Comparison of ENCODE assay signal across 15 cellular contexts in the genomic region with DNA sequence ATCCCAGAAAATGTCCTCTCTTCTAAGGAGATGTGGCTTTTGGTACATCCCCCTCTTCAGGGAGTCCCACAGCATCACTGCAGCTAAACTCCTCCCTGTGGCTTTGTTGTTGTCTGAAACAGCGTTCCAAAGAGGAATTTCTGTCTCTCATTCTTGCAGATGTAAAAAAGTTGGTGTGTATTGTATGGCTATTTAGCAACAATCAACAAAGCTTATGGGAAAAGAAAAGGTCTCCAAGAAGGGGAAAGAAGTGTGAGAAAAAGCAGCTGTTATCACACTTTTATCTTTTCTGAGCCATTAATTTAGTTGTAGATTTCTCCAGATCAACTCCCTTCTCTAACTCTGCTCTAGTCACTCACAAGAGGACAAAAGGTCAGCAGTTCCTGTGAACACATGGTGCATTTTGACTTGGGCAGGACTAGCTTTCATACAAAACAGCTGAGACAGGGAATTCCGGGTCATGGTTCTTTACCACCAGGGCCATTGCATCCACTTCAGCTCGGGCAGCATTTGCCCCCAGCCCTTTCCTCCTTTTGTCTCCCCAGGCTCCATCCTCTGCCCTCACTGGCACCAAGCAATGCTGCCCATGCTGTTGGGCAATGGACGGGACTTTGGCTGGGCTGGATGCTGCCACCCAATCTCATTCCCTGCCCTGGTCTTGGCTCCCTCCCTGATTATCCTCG.
DNase-seq lines count a peak whose midpoint lies in the region; ATAC-seq and TF ChIP-seq lines count a peak whose summit lies in the region.
"Had no signal": no experiment of that assay in that cellular context is flagged by ENCODE, and none has a peak within 500 bp of the region (broad histone marks: within the 10 kb centered on the region; RNA-seq: fewer than 3 reads in every experiment).

No MANE protein-coding gene starts in this region.

- H3K27ac ChIP-seq in Peyer's patch (peak overlapping the region in 3 of 4 donors; percentile 25 to 53 (median 39)), testis (peak overlapping the region; percentile 56 to 62)

- intact Hi-C loops in testis (cut with DNase I; ENCODE audit: low total_unique reads), result no loop called here

- H3K4me3 Mint-ChIP-seq in mesothelial cell of epicardium, result no peak overlapping the region
- no peak overlapping the region for H3K4me3 Mint-ChIP-seq in activated naive CD8-positive, alpha-beta T cell treated with anti-CD3 and anti-CD28 coated beads, Interleukin-2, amount 50 U/mL, for 24 hours
- H3K4me3 Mint-ChIP-seq: activated T-helper 17 cell treated with anti-CD3 and anti-CD28 coated beads, Interleukin-2, amount 50 U/mL, for 72 hours; CD8-positive, alpha-beta memory T cell; natural killer cell treated with Interleukin-12 subunit alpha and Interleukin-12 subunit beta and Interleukin-15 and Interleukin-18, amount 100 ng/mL, for 72 hours had no signal

- peak overlapping the region; percentile 5 for H3K27ac Mint-ChIP-seq in mesothelial cell of epicardium
- no peak overlapping the region for H3K27ac Mint-ChIP-seq in activated naive CD8-positive, alpha-beta T cell treated with anti-CD3 and anti-CD28 coated beads, Interleukin-2, amount 50 U/mL, for 24 hours
- H3K27ac Mint-ChIP-seq: activated T-helper 17 cell treated with anti-CD3 and anti-CD28 coated beads, Interleukin-2, amount 50 U/mL, for 72 hours; CD8-positive, alpha-beta memory T cell; natural killer cell treated with Interleukin-12 subunit alpha and Interleukin-12 subunit beta and Interleukin-15 and Interleukin-18, amount 100 ng/mL, for 72 hours had no signal

- peaks cover 2% of the 10 kb centered on the region for H3K4me1 Mint-ChIP-seq in mesothelial cell of epicardium
- H3K4me1 Mint-ChIP-seq in activated naive CD8-positive, alpha-beta T cell treated with anti-CD3 and anti-CD28 coated beads, Interleukin-2, amount 50 U/mL, for 24 hours, result peaks cover 7% of the 10 kb centered on the region

- peaks cover 6% of the 10 kb centered on the region for H3K9me3 Mint-ChIP-seq in mesothelial cell of epicardium
- H3K9me3 Mint-ChIP-seq in activated naive CD8-positive, alpha-beta T cell treated with anti-CD3 and anti-CD28 coated beads, Interleukin-2, amount 50 U/mL, for 24 hours, result peaks cover 21% of the 10 kb centered on the region

- DNase-seq in Peyer's patch (no peak), epidermal melanocyte (ENCODE audit: insufficient read length, low spot score) (peak; percentile 23), mesothelial cell of epicardium (ENCODE audit: low spot score in 2 of 2, unreplicated experiment in 2 of 2) (no peak), testis (peak; percentile 48), activated gamma-delta T cell (lab: John Stamatoyannopoulos, UW) (no peak), DMS53 (lab: John Stamatoyannopoulos, UW) (no peak), germinal center (ENCODE audit: low spot score) (no peak)
- no peak for DNase-seq in activated naive CD8-positive, alpha-beta T cell treated with anti-CD3 and anti-CD28 coated beads, Interleukin-2, amount 50 U/mL, for 24 hours
- DNase-seq: activated CD4-positive, CD25-positive, alpha-beta regulatory T cell; CD8-positive, alpha-beta memory T cell; MV-4-11; NCI-H510A treated with DMSO at 0.1 percent for 48 hours had no signal

- no peaks in the 10 kb centered on the region for H3K36me3 Mint-ChIP-seq in mesothelial cell of epicardium
- peaks cover 2% of the 10 kb centered on the region for H3K36me3 Mint-ChIP-seq in activated naive CD8-positive, alpha-beta T cell treated with anti-CD3 and anti-CD28 coated beads, Interleukin-2, amount 50 U/mL, for 24 hours (ENCODE audit: low read depth)

- WGBS in testis, 2 donors, result 54% methylated on average over 4 to 5 of the region's 5 CpGs

- H3K27me3 Mint-ChIP-seq in mesothelial cell of epicardium (ENCODE audit: low read depth), result no peaks in the 10 kb centered on the region
- H3K27me3 Mint-ChIP-seq in activated naive CD8-positive, alpha-beta T cell treated with anti-CD3 and anti-CD28 coated beads, Interleukin-2, amount 50 U/mL, for 24 hours, result peaks cover 4% of the 10 kb centered on the region

- TF ChIP-seq CTCF in Peyer's patch (IDR thresholded peaks at IDR 0.05) (no peak), mesothelial cell of epicardium (IDR thresholded peaks at IDR 0.05; ENCODE audit: unreplicated experiment) (no peak), testis (IDR thresholded peaks at IDR 0.05) (no peak)

- H3K27me3 ChIP-seq in Peyer's patch (no peaks in the 10 kb centered on the region), testis (no peaks in the 10 kb centered on the region)

- H3K9me3 ChIP-seq in Peyer's patch (no peaks in the 10 kb centered on the region), testis (no peaks in the 10 kb centered on the region)

- no peak overlapping the region for H3K4me3 ChIP-seq in Peyer's patch
- no peak overlapping the region for H3K4me3 ChIP-seq in testis
- H3K4me3 ChIP-seq: GM12878 had no signal

- H3K4me1 ChIP-seq in Peyer's patch (no peaks in the 10 kb centered on the region), testis (peaks cover 5% of the 10 kb centered on the region)

- no peak for ATAC-seq in activated naive CD8-positive, alpha-beta T cell treated with anti-CD3 and anti-CD28 coated beads, Interleukin-2, amount 50 U/mL, for 24 hours
- ATAC-seq: activated T-helper 17 cell treated with anti-CD3 and anti-CD28 coated beads, Interleukin-2, amount 50 U/mL, for 72 hours; GM12878; natural killer cell treated with Interleukin-12 subunit alpha and Interleukin-12 subunit beta and Interleukin-15 and Interleukin-18, amount 100 ng/mL, for 72 hours had no signal

- no peaks in the 10 kb centered on the region for H3K36me3 ChIP-seq in Peyer's patch
- no peaks in the 10 kb centered on the region for H3K36me3 ChIP-seq in testis (ENCODE audit: low read depth, missing control alignments)

- TF ChIP-seq POLR2A in Peyer's patch (IDR thresholded peaks at IDR 0.05), result no peak
- no peak for TF ChIP-seq POLR2A in testis (IDR thresholded peaks at IDR 0.05)

Comparison
In these comparisons a context has a peak if more than half of its experiments do, and no peak if none do; other contexts are left out.
1. DNase-seq: peak in epidermal melanocyte (single experiment) and testis (single experiment); none in Peyer's patch (0 of 3), mesothelial cell of epicardium (0 of 2), activated gamma-delta T cell (single experiment), DMS53 (single experiment), activated naive CD8-positive, alpha-beta T cell treated with anti-CD3 and anti-CD28 coated beads, Interleukin-2, amount 50 U/mL, for 24 hours (single experiment) and germinal center (single experiment).